In genomic region chr3:129046732-129047552, GRCh38 we compare ENCODE assay signal across 1 cellular context.
TF ChIP-seq lines count a peak whose summit lies in the region.

No MANE protein-coding gene starts in this region.

TF ChIP-seq in IMR-90, 13 proteins besides CTCF, POLR2A, EP300 and RAD21:
- TF ChIP-seq SMC3 (IDR thresholded peaks at IDR 0.05; ENCODE audit: low read depth, low read length) (no peak), USF2 (IDR thresholded peaks at IDR 0.05; ENCODE audit: low read depth, low read length) (no peak), CHD1 (IDR thresholded peaks at IDR 0.05; ENCODE audit: low read depth, low read length) (no peak), MXI1 (IDR thresholded peaks at IDR 0.05; ENCODE audit: borderline replicate concordance, low read depth, low read length) (no peak), MAZ (IDR thresholded peaks at IDR 0.05; ENCODE audit: borderline replicate concordance, low read depth, low read length) (no peak), RFX5 (IDR thresholded peaks at IDR 0.05; ENCODE audit: low read depth, low read length) (no peak), ELK1 (IDR thresholded peaks at IDR 0.05; ENCODE audit: borderline replicate concordance, low read depth, low read length) (no peak), NFE2L2 (IDR thresholded peaks at IDR 0.05; ENCODE audit: low read depth, low read length) (no peak), FOS (IDR thresholded peaks at IDR 0.05; ENCODE audit: low read depth, low read length) (no peak), BHLHE40 (IDR thresholded peaks at IDR 0.05; ENCODE audit: low read depth, low read length) (no peak)
